8 cellular contexts compared by ENCODE assay signal in genomic region chr16:18803569-18804462, GRCh38. TPM values are rescaled to one million over a fixed set of nuclear protein-coding genes. Genes with fewer than 3 reads are reported as not detected.
DNase-seq lines count a peak whose midpoint lies in the region; ATAC-seq and TF ChIP-seq lines count a peak whose summit lies in the region.

No MANE protein-coding gene starts in this region.

- H3K4me3 ChIP-seq in esophagus muscularis mucosa, result no peak overlapping the region
- peak overlapping the region in 1 of 8 donors; percentile 13 for H3K4me3 ChIP-seq in spleen

- no peaks in the 10 kb centered on the region for H3K9me3 Mint-ChIP-seq in activated CD8-positive, alpha-beta memory T cell treated with anti-CD3 and anti-CD28 coated beads, Interleukin-2, amount 10 ng/mL, durations not matched to agents 7 days and 5 days (ENCODE audit: low read depth)

- peak overlapping the region; percentile 84 for H3K27ac Mint-ChIP-seq in activated CD8-positive, alpha-beta memory T cell treated with anti-CD3 and anti-CD28 coated beads, Interleukin-2, amount 10 ng/mL, durations not matched to agents 7 days and 5 days

- TF ChIP-seq CTCF in esophagus muscularis mucosa (IDR thresholded peaks at IDR 0.05) (no peak), spleen (IDR thresholded peaks at IDR 0.05 in 8 of 11, conservative IDR thresholded peaks at IDR 0.05 in 3 of 11) (no peak)

- no peak for ATAC-seq in activated CD8-positive, alpha-beta memory T cell treated with anti-CD3 and anti-CD28 coated beads, Interleukin-2, amount 10 ng/mL, durations not matched to agents 7 days and 5 days

- peaks cover 11 to 30% (median 16%) of the 10 kb centered on the region in 4 donors for H3K36me3 ChIP-seq in esophagus muscularis mucosa
- peaks cover 0 to 27% (median 13%) of the 10 kb centered on the region in 6 donors for H3K36me3 ChIP-seq in spleen

- no peaks in the 10 kb centered on the region for H3K27me3 ChIP-seq in esophagus muscularis mucosa
- no peaks in the 10 kb centered on the region for H3K27me3 ChIP-seq in spleen (replicated peaks in 1 of 7)

- no peaks in the 10 kb centered on the region for H3K9me3 ChIP-seq in esophagus muscularis mucosa
- H3K9me3 ChIP-seq in spleen, result no peaks in the 10 kb centered on the region

- DNase-seq in activated CD8-positive, alpha-beta memory T cell treated with anti-CD3 and anti-CD28 coated beads, Interleukin-2, amount 10 ng/mL, durations not matched to agents 7 days and 5 days, result no peak
- DNase-seq in activated CD8-positive, alpha-beta memory T cell treated with anti-CD3 and anti-CD28 coated beads, Interleukin-2, amount 50 U/mL, for 48 hours, result no peak
- DNase-seq in SK-MEL-5 (ENCODE audit: low read depth, low spot score), result peak; percentile 30
- DNase-seq in esophagus muscularis mucosa (ENCODE audit: extremely low spot score), result no peak
- DNase-seq in spleen, result no peak
- no peak for DNase-seq in NK-92 treated with Interleukin-12 subunit alpha and Interleukin-12 subunit beta, amount 100 ng/mL, for 24 hours (lab: John Stamatoyannopoulos, UW)
- DNase-seq in C1 segment of cervical spinal cord (lab: John Stamatoyannopoulos, UW), result no peak
- DNase-seq in activated effector memory CD4-positive, alpha-beta T cell treated with Interleukin-2 at 50 U/mL for 16 hours, result no peak

- CTCF ChIA-PET in activated CD8-positive, alpha-beta memory T cell treated with anti-CD3 and anti-CD28 coated beads, Interleukin-2, amount 10 ng/mL, durations not matched to agents 7 days and 5 days (lab: Charles Lee), result interaction anchor here (2.1 to 9.3 kb wide), 4 partner anchors 12 to 165 kb away, joined by 12 to 126 read pairs (median 28); partner anchors contain the start of gene RPS15A

- H3K36me3 Mint-ChIP-seq in activated CD8-positive, alpha-beta memory T cell treated with anti-CD3 and anti-CD28 coated beads, Interleukin-2, amount 10 ng/mL, durations not matched to agents 7 days and 5 days, result peaks cover 50% of the 10 kb centered on the region

- in situ Hi-C loops in SK-MEL-5 (cut with HindIII; ENCODE audit: low pct_unique_long_range_greater_than_20kb, low sequenced_read_pairs), result no loop called here

- peaks cover 59% of the 10 kb centered on the region for H3K4me1 Mint-ChIP-seq in activated CD8-positive, alpha-beta memory T cell treated with anti-CD3 and anti-CD28 coated beads, Interleukin-2, amount 10 ng/mL, durations not matched to agents 7 days and 5 days

- peaks cover 2% of the 10 kb centered on the region for H3K27me3 Mint-ChIP-seq in activated CD8-positive, alpha-beta memory T cell treated with anti-CD3 and anti-CD28 coated beads, Interleukin-2, amount 10 ng/mL, durations not matched to agents 7 days and 5 days

- peak overlapping the region; percentile 27 for H3K4me3 Mint-ChIP-seq in activated CD8-positive, alpha-beta memory T cell treated with anti-CD3 and anti-CD28 coated beads, Interleukin-2, amount 10 ng/mL, durations not matched to agents 7 days and 5 days

- TF ChIP-seq POLR2A in esophagus muscularis mucosa (IDR thresholded peaks at IDR 0.05; ENCODE audit: low read depth) (no peak), spleen (IDR thresholded peaks at IDR 0.05) (no peak)

- H3K27ac ChIP-seq in esophagus muscularis mucosa (replicated peaks in 1 of 4) (peak overlapping the region; percentile 17 to 48 (median 36)), spleen (peak overlapping the region in 7 of 8 donors; percentile 48 to 97 (median 79))

- intact Hi-C loops in esophagus muscularis mucosa (cut with DNase I) (no loop called here), spleen (cut with DNase I; ENCODE audit: low total_unique reads) (loop anchor here (10.0 kb wide), 2 partner anchors 121 to 161 kb away; partner anchors contain the start of gene SMG1)

- no peak for TF ChIP-seq EP300 in esophagus muscularis mucosa (IDR thresholded peaks at IDR 0.05)

- WGBS in esophagus muscularis mucosa, result 59% methylated on average over 5 of the region's 5 CpGs
- 36 to 53% (median 45%) methylated on average over 5 of the region's 5 CpGs for WGBS in spleen, 5 donors

- H3K4me1 ChIP-seq in esophagus muscularis mucosa, result peaks cover 25 to 50% (median 41%) of the 10 kb centered on the region in 4 donors
- peaks cover 23 to 73% (median 47%) of the 10 kb centered on the region in 6 donors for H3K4me1 ChIP-seq in spleen

RNA-seq across cellular contexts. Expression of gene ARL6IP1, which starts 2.5 kb away (rescaled TPM):
- 100 to 1,000 TPM; 194 to 207 TPM for total RNA-seq in activated CD8-positive, alpha-beta memory T cell treated with anti-CD3 and anti-CD28 coated beads, Interleukin-2, amount 10 ng/mL, durations not matched to agents 7 days and 5 days
- total RNA-seq in SK-MEL-5 (2014; rRNA removed; shearing (Covaris generic)), result 152 TPM in 2 replicates
- polyA plus RNA-seq in SK-MEL-5 (2015; cell fraction: cytosol; rRNA removed), result 118 and 125 TPM in 2 replicates
- polyA plus RNA-seq in SK-MEL-5 (2015; cell fraction: nucleus; rRNA removed), result 50.9 and 54.5 TPM in 2 replicates
- 100 to 1,000 TPM in 1 of 4 donors, 10 to 100 TPM in 3; 53.4 to 146 (median 91.2) TPM for total RNA-seq in esophagus muscularis mucosa
- total RNA-seq in spleen, result 100 to 1,000 TPM in 3 of 7 donors, 10 to 100 TPM in 4; 76.1 to 245 (median 99.1) TPM
- polyA plus RNA-seq in spleen, result 10 to 100 TPM; 36.6 to 70.0 (median 66.1) TPM

RNA-seq across cellular contexts. Expression of gene RPS15A, which starts 13.7 kb away (rescaled TPM):
- 1,000 to 10,000 TPM; 1,517 to 1,668 TPM for total RNA-seq in activated CD8-positive, alpha-beta memory T cell treated with anti-CD3 and anti-CD28 coated beads, Interleukin-2, amount 10 ng/mL, durations not matched to agents 7 days and 5 days
- total RNA-seq in SK-MEL-5 (2014; rRNA removed; shearing (Covaris generic)), result 2,031 and 2,396 TPM in 2 replicates
- polyA plus RNA-seq in SK-MEL-5 (2015; cell fraction: cytosol; rRNA removed), result 1,824 and 2,019 TPM in 2 replicates
- polyA plus RNA-seq in SK-MEL-5 (2015; cell fraction: nucleus; rRNA removed), result 272 and 307 TPM in 2 replicates
- total RNA-seq in esophagus muscularis mucosa (1,000 to 10,000 TPM in 2 of 4 donors, 100 to 1,000 TPM in 2; 356 to 2,439 (median 1,496) TPM), spleen (1,000 to 10,000 TPM in 6 of 7 donors, 100 to 1,000 TPM in 1; 942 to 2,534 (median 1,484) TPM)
- polyA plus RNA-seq in spleen, result 1,000 to 10,000 TPM; 6,782 to 7,824 (median 7,484) TPM
